Comparison of ENCODE assay signal across 11 cellular contexts in genomic region chrX:46649421-46650260, GRCh38.
A peak's percentile ranks its signal among the peaks of the same experiment; 100 is the strongest.
DNase-seq lines count a peak whose midpoint lies in the region; ATAC-seq lines count a peak whose summit lies in the region.
"Had no signal": no experiment of that assay in that cellular context is flagged by ENCODE, and none has a peak within 500 bp of the region (broad histone marks: within the 10 kb centered on the region; RNA-seq: fewer than 3 reads in every experiment).

No MANE protein-coding gene starts in this region.

- no peaks in the 10 kb centered on the region for H3K36me3 ChIP-seq in iPS DF 6.9 (ENCODE audit: control insufficient read depth, insufficient read depth, low read length)

- no peak for ATAC-seq in GM21367 (IDR thresholded peaks at IDR 0.05; ENCODE audit: unreplicated experiment)

- H3K27me3 ChIP-seq in iPS DF 6.9 (ENCODE audit: control insufficient read depth, insufficient read depth, low read length) = no peaks in the 10 kb centered on the region

- WGBS in iPS DF 6.9 (ENCODE audit: insufficient coverage, insufficient read length) = no CpG with 5 or more reads among the region's 7 CpGs

- DNase-seq in DMS 273 (lab: John Stamatoyannopoulos, UW; ENCODE audit: unreplicated experiment) (peak; percentile 56), DMS 273 treated with DMSO at 0.1 percent for 48 hours (lab: John Stamatoyannopoulos, UW) (no peak), SKM-1 treated with dmso at 0.1 percent for 144 hours (lab: John Stamatoyannopoulos, UW; ENCODE audit: unreplicated experiment) (peak; percentile 21), iPS DF 6.9 (ENCODE audit: low read depth, low spot score) (peak; percentile 54), substantia nigra (lab: John Stamatoyannopoulos, UW) (peak in 31 of 49 donors; percentile 0 to 34 (median 9)), DMS79 (lab: John Stamatoyannopoulos, UW) (no peak), NCI-H524 treated with DMSO at 0.1 percent for 48 hours (lab: John Stamatoyannopoulos, UW) (no peak)
- DNase-seq: activated CD8-positive, alpha-beta memory T cell treated with anti-CD3 and anti-CD28 coated beads for 24 hours; stimulated activated CD4-positive, alpha-beta T cell treated with anti-CD3 and anti-CD28 coated beads, Interleukin-12 subunit alpha, Interleukin-12 subunit beta, amount 100 ng/mL, for 4 hours had no signal

- peaks cover 3% of the 10 kb centered on the region; the same call in 1 of the 2 replicates for H3K4me1 ChIP-seq in iPS DF 6.9 (ENCODE audit: control insufficient read depth, insufficient read depth, low read length)

- H3K9me3 ChIP-seq in iPS DF 6.9 (ENCODE audit: control insufficient read depth, insufficient read depth, low read length) = no peaks in the 10 kb centered on the region

- H3K27ac ChIP-seq in iPS DF 6.9 (ENCODE audit: low read length) (peak overlapping the region; percentile 51), substantia nigra (ENCODE audit: low read depth, low read length, poor library complexity, severe bottlenecking) (no peak overlapping the region)
- H3K27ac ChIP-seq: 22Rv1 had no signal

- no peak overlapping the region for H3K4me3 ChIP-seq in iPS DF 6.9 (ENCODE audit: low read length)

Comparison
In these comparisons a context has a peak if more than half of its experiments do, and no peak if none do; other contexts are left out.
1. DNase-seq: peak in DMS 273 (single experiment), SKM-1 treated with dmso at 0.1 percent for 144 hours (single experiment), iPS DF 6.9 (single experiment) and substantia nigra (31 of 49); none in DMS 273 treated with DMSO at 0.1 percent for 48 hours (single experiment), DMS79 (single experiment) and NCI-H524 treated with DMSO at 0.1 percent for 48 hours (single experiment).